In the genomic region with DNA sequence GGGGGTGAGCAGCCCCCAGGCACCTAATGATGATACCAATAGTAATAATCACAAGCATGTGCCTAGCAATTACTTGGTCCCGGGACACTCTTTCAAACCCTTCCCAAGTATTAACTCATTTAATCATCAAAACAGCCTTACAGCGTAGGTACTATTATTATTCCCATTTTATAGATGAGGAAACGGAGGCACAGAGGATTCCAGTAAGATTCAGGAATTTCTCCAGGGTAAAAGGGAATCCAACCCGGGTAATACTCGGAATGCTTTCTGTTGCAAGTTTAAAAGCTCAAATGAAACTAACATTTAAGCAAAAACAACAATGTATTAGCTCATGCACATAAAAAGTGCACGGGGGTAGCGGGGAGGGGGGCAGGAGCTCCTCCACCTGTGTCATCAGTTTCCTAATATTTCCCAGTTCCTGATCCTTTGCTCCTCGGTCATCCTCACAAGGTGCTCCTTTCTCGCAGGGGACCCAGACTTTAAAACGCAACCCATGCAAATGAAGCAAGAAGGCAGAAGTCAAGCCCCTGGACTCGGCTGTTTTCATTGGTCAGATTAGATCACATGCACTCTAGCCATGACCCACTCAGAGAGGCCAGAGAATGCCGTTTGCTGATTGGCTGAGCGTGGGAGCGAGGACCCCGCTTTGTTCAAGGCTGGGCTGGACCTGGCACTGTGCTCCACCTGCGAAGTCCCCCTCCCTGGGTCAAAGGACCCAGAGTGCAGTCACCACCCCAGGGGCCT, we compare ENCODE assay signal across 2 cellular contexts.
TF ChIP-seq lines count a peak whose summit lies in the region.

No MANE protein-coding gene starts in this region.

TF ChIP-seq in A549, 52 proteins besides CTCF, POLR2A, EP300 and RAD21:
- TF ChIP-seq RARB (CRISPR knock-in tag; IDR thresholded peaks at IDR 0.05): no peak
- TF ChIP-seq NR3C1 (IDR thresholded peaks at IDR 0.05): no peak
- TF ChIP-seq, protein P1, sequence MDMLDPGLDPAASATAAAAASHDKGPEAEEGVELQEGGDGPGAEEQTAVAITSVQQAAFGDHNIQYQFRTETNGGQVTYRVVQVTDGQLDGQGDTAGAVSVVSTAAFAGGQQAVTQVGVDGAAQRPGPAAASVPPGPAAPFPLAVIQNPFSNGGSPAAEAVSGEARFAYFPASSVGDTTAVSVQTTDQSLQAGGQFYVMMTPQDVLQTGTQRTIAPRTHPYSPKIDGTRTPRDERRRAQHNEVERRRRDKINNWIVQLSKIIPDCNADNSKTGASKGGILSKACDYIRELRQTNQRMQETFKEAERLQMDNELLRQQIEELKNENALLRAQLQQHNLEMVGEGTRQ (IDR thresholded peaks at IDR 0.05): peak; percentile 44
- no peak for TF ChIP-seq FOSL2 (IDR thresholded peaks at IDR 0.05)
- TF ChIP-seq FOSL2 (CRISPR knock-in tag; IDR thresholded peaks at IDR 0.05): no peak

TF ChIP-seq in HCT116, 20 proteins besides CTCF, POLR2A, EP300 and RAD21:
- no peak for TF ChIP-seq EZH2 (IDR thresholded peaks at IDR 0.05)
